20 cellular contexts compared by ENCODE assay signal in genomic region chr12:20040844-20041243, GRCh38.
A peak's percentile ranks its signal among the peaks of the same experiment; 100 is the strongest.
DNase-seq lines count a peak whose midpoint lies in the region; ATAC-seq and TF ChIP-seq lines count a peak whose summit lies in the region.
"Had no signal": no experiment of that assay in that cellular context is flagged by ENCODE, and none has a peak within 500 bp of the region (broad histone marks: within the 10 kb centered on the region; RNA-seq: fewer than 3 reads in every experiment).

No MANE protein-coding gene starts in this region.

- H3K4me3 Mint-ChIP-seq in GM23338 (no peak overlapping the region), WTC11 (no peak overlapping the region), nephron (peak overlapping the region in 2 of 3 experiments; percentile 0 to 10)
- H3K4me3 Mint-ChIP-seq: activated naive CD8-positive, alpha-beta T cell treated with anti-CD3 and anti-CD28 coated beads, Interleukin-2, amount 50 U/mL, for 24 hours; CD4-positive, CD25-positive, alpha-beta regulatory T cell; natural killer cell treated with Interleukin-12 subunit alpha and Interleukin-12 subunit beta and Interleukin-15 and Interleukin-18, amount 100 ng/mL, for 72 hours; T-helper 1 cell treated with Interleukin-12 subunit alpha and Interleukin-12 subunit beta and Interleukin-4 antibody, amounts not matched to agents 30 μg/mL and 1 μg/mL, for 36 hours had no signal

- no peaks in the 10 kb centered on the region for H3K27me3 Mint-ChIP-seq in GM23338 (ENCODE audit: insufficient read depth, low read depth, poor library complexity)
- H3K27me3 Mint-ChIP-seq in WTC11 (ENCODE audit: low read depth), result no peaks in the 10 kb centered on the region
- H3K27me3 Mint-ChIP-seq in nephron (ENCODE audit: low read depth), result peaks cover 4% of the 10 kb centered on the region
- H3K27me3 Mint-ChIP-seq: activated naive CD8-positive, alpha-beta T cell treated with anti-CD3 and anti-CD28 coated beads, Interleukin-2, amount 50 U/mL, for 24 hours; CD4-positive, CD25-positive, alpha-beta regulatory T cell; natural killer cell treated with Interleukin-12 subunit alpha and Interleukin-12 subunit beta and Interleukin-15 and Interleukin-18, amount 100 ng/mL, for 72 hours had no signal

- peak overlapping the region; percentile 42; the same call in 1 of the 2 replicates for H3K4me2 ChIP-seq in GM23338

- in situ Hi-C loops in GM13976 (cut with MboI; ENCODE audit: low sequenced_read_pairs, unreplicated experiment), result no loop called here

- no peaks in the 10 kb centered on the region for H3K27me3 ChIP-seq in GM23338 (ENCODE audit: insufficient read depth)
- no peaks in the 10 kb centered on the region for H3K27me3 ChIP-seq in BE2C
- H3K27me3 ChIP-seq: upper lobe of right lung had no signal

- H3K36me3 Mint-ChIP-seq in GM23338 (ENCODE audit: low read depth) (no peaks in the 10 kb centered on the region), WTC11 (no peaks in the 10 kb centered on the region), nephron (ENCODE audit: low read depth) (no peaks in the 10 kb centered on the region)
- H3K36me3 Mint-ChIP-seq: CD4-positive, CD25-positive, alpha-beta regulatory T cell; natural killer cell treated with Interleukin-12 subunit alpha and Interleukin-12 subunit beta and Interleukin-15 and Interleukin-18, amount 100 ng/mL, for 72 hours had no signal

- intact Hi-C loops in Right ventricle myocardium superior (cut with DNase I), result no loop called here

- ATAC-seq in GM23338 (peak; percentile 75), WTC11 (peak; percentile 85), Right ventricle myocardium superior (ENCODE audit: poor library complexity) (peak; percentile 86), HG03460 (IDR thresholded peaks at IDR 0.05; ENCODE audit: unreplicated experiment) (no peak)
- ATAC-seq: activated naive CD8-positive, alpha-beta T cell treated with anti-CD3 and anti-CD28 coated beads, Interleukin-2, amount 50 U/mL, for 24 hours; stimulated activated naive CD8-positive, alpha-beta T cell treated with anti-CD3 and anti-CD28 coated beads, Interleukin-15, Interleukin-2, amounts not matched to agents 100 U/mL and 50 U/mL, for 24 hours; upper lobe of right lung had no signal

- POLR2A ChIA-PET in WTC11 (lab: Charles Lee), result no interaction called here

- H3K27ac Mint-ChIP-seq in GM23338, result no peak overlapping the region
- no peak overlapping the region for H3K27ac Mint-ChIP-seq in WTC11
- peak overlapping the region; percentile 32 to 72 (median 67) for H3K27ac Mint-ChIP-seq in nephron
- H3K27ac Mint-ChIP-seq: activated naive CD8-positive, alpha-beta T cell treated with anti-CD3 and anti-CD28 coated beads, Interleukin-2, amount 50 U/mL, for 24 hours; CD4-positive, CD25-positive, alpha-beta regulatory T cell; natural killer cell treated with Interleukin-12 subunit alpha and Interleukin-12 subunit beta and Interleukin-15 and Interleukin-18, amount 100 ng/mL, for 72 hours; T-helper 1 cell treated with Interleukin-12 subunit alpha and Interleukin-12 subunit beta and Interleukin-4 antibody, amounts not matched to agents 30 μg/mL and 1 μg/mL, for 36 hours had no signal

- H3K9me3 Mint-ChIP-seq in GM23338 (no peaks in the 10 kb centered on the region), WTC11 (peaks cover 4% of the 10 kb centered on the region; the same call in 1 of the 2 replicates), nephron (no peaks in the 10 kb centered on the region)
- H3K9me3 Mint-ChIP-seq: activated naive CD8-positive, alpha-beta T cell treated with anti-CD3 and anti-CD28 coated beads, Interleukin-2, amount 50 U/mL, for 24 hours had no signal

- H3K36me3 ChIP-seq in GM23338 (ENCODE audit: insufficient read depth), result no peaks in the 10 kb centered on the region
- no peaks in the 10 kb centered on the region for H3K36me3 ChIP-seq in BE2C
- H3K36me3 ChIP-seq: HAP-1, upper lobe of right lung had no signal

- H3K9me2 ChIP-seq in GM23338 (ENCODE audit: insufficient read depth), result no peaks in the 10 kb centered on the region

- peak overlapping the region; percentile 57 for H2AFZ ChIP-seq in GM23338

- no peak overlapping the region for H3K27ac ChIP-seq in GM23338 (ENCODE audit: low read depth)
- H3K27ac ChIP-seq: upper lobe of right lung had no signal

- TF ChIP-seq CTCF in GM23338 (conservative IDR thresholded peaks at IDR 0.05; ENCODE audit: low read depth in 2 of 2), result no peak
- no peak for TF ChIP-seq CTCF in WTC11 (IDR thresholded peaks at IDR 0.05)
- no peak for TF ChIP-seq CTCF in nephron (IDR thresholded peaks at IDR 0.05; ENCODE audit: unreplicated experiment in 3 of 3)
- no peak for TF ChIP-seq CTCF in GM13976 (IDR thresholded peaks at IDR 0.05; ENCODE audit: borderline replicate concordance, control extremely low read depth, extremely low read depth, insufficient read depth, missing control alignments)
- no peak for TF ChIP-seq CTCF in BE2C (IDR thresholded peaks at IDR 0.05; ENCODE audit: low read depth, low read length)

- DNase-seq in GM23338 (ENCODE audit: low spot score) (peak; percentile 26), WTC11 (ENCODE audit: low spot score) (no peak), Right ventricle myocardium superior (peak; percentile 52), GM13976 (ENCODE audit: low spot score) (no peak), BE2C (no peak), NCI-H1436 (lab: John Stamatoyannopoulos, UW) (no peak)
- DNase-seq: activated CD4-positive, CD25-positive, alpha-beta regulatory T cell; activated naive CD8-positive, alpha-beta T cell treated with anti-CD3 and anti-CD28 coated beads, Interleukin-2, amount 50 U/mL, for 24 hours; CD4-positive, CD25-positive, alpha-beta regulatory T cell; cerebellar nuclear complex; KG1; NCI-H1048; retina; stimulated activated naive CD8-positive, alpha-beta T cell treated with anti-CD3 and anti-CD28 coated beads, Interleukin-15, Interleukin-2, amounts not matched to agents 100 U/mL and 50 U/mL, for 24 hours; upper lobe of right lung had no signal

- H3K4me1 Mint-ChIP-seq in GM23338, result peaks cover 10% of the 10 kb centered on the region
- peaks cover 8% of the 10 kb centered on the region for H3K4me1 Mint-ChIP-seq in WTC11
- H3K4me1 Mint-ChIP-seq in nephron, result peaks cover 30% of the 10 kb centered on the region
- H3K4me1 Mint-ChIP-seq: activated naive CD8-positive, alpha-beta T cell treated with anti-CD3 and anti-CD28 coated beads, Interleukin-2, amount 50 U/mL, for 24 hours; CD4-positive, CD25-positive, alpha-beta regulatory T cell had no signal

- H3K79me2 ChIP-seq in GM23338 (replicated peaks; ENCODE audit: insufficient read depth), result no peaks in the 10 kb centered on the region

- H3K4me1 ChIP-seq in GM23338 (ENCODE audit: insufficient read depth) (peaks cover 9% of the 10 kb centered on the region; the same call in 1 of the 2 replicates), BE2C (no peaks in the 10 kb centered on the region)
- H3K4me1 ChIP-seq: HAP-1, upper lobe of right lung had no signal

- no peaks in the 10 kb centered on the region for H4K20me1 ChIP-seq in GM23338 (replicated peaks; ENCODE audit: insufficient read depth)

- H3F3A ChIP-seq in GM23338 (replicated peaks; ENCODE audit: low read depth), result no peaks in the 10 kb centered on the region

- no peak overlapping the region for H3K4me3 ChIP-seq in GM23338
- no peak overlapping the region for H3K4me3 ChIP-seq in BE2C (ENCODE audit: low read depth, low read length)
- H3K4me3 ChIP-seq: HAP-1, upper lobe of right lung had no signal

- H3K9me3 ChIP-seq in BE2C, result no peaks in the 10 kb centered on the region
- H3K9me3 ChIP-seq: HAP-1, upper lobe of right lung had no signal

- CTCF ChIA-PET in WTC11 (lab: Charles Lee), result no interaction called here

TF ChIP-seq in GM23338, 12 proteins besides CTCF, POLR2A, EP300 and RAD21 (continues in another document):
- TF ChIP-seq JUNB (IDR thresholded peaks at IDR 0.05; ENCODE audit: unreplicated experiment) (no peak), ZNF331 (CRISPR knock-in tag; IDR thresholded peaks at IDR 0.05; ENCODE audit: low read depth) (no peak), EZH2phosphoT487 (IDR thresholded peaks at IDR 0.05; ENCODE audit: unreplicated experiment) (no peak), POLR2AphosphoS5 (IDR thresholded peaks at IDR 0.05; ENCODE audit: low read depth) (no peak), NANOG (IDR thresholded peaks at IDR 0.05; ENCODE audit: borderline replicate concordance) (no peak), STAT1 (IDR thresholded peaks at IDR 0.05; ENCODE audit: unreplicated experiment) (no peak), EZH2 (IDR thresholded peaks at IDR 0.05; ENCODE audit: low read depth, unreplicated experiment) (no peak)

TF ChIP-seq in WTC11, 78 proteins besides CTCF, POLR2A, EP300 and RAD21 (continues in another document):
- TF ChIP-seq RELA (CRISPR knock-in tag; IDR thresholded peaks at IDR 0.05; ENCODE audit: borderline replicate concordance) (no peak), GTF2I (CRISPR knock-in tag; conservative IDR thresholded peaks at IDR 0.05) (no peak), JUN (CRISPR knock-in tag; IDR thresholded peaks at IDR 0.05) (no peak), PREB (CRISPR knock-in tag; IDR thresholded peaks at IDR 0.05; ENCODE audit: borderline replicate concordance) (no peak), SP1 (CRISPR knock-in tag; conservative IDR thresholded peaks at IDR 0.05) (no peak)

Comparison
In these comparisons a context has a peak if more than half of its experiments do, and no peak if none do; other contexts are left out.
1. DNase-seq: peak in GM23338 (single experiment) and Right ventricle myocardium superior (single experiment); none in WTC11 (single experiment), GM13976 (single experiment), BE2C (single experiment) and NCI-H1436 (single experiment).
2. H3K27ac Mint-ChIP-seq: peak in nephron (3 of 3); none in GM23338 (single experiment) and WTC11 (single experiment).
3. H3K4me3 Mint-ChIP-seq: peak in nephron (2 of 3); none in GM23338 (single experiment) and WTC11 (single experiment).